In genomic region chr12:132243596-132244289, GRCh38 we compare ENCODE assay signal across 12 cellular contexts.
A peak's percentile ranks its signal among the peaks of the same experiment; 100 is the strongest.
DNase-seq lines count a peak whose midpoint lies in the region; ATAC-seq and TF ChIP-seq lines count a peak whose summit lies in the region.
"Had no signal": no experiment of that assay in that cellular context is flagged by ENCODE, and none has a peak within 500 bp of the region (broad histone marks: within the 10 kb centered on the region; RNA-seq: fewer than 3 reads in every experiment).

No MANE protein-coding gene starts in this region.

- DNase-seq in SK-N-SH: no peak
- peak; percentile 89 for DNase-seq in H7
- DNase-seq in WTC11 (ENCODE audit: low spot score): peak; percentile 44
- no peak for DNase-seq in neuronal stem cell (ENCODE audit: low spot score)
- no peak for DNase-seq in stimulated activated CD4-positive, alpha-beta T cell treated with anti-CD3 and anti-CD28 coated beads, Interleukin-1b, Interleukin-23, amount 100 ng/mL, for 48 hours
- no peak for DNase-seq in occipital lobe (lab: John Stamatoyannopoulos, UW)
- DNase-seq in activated CD4-positive, CD25-positive, alpha-beta regulatory T cell (lab: John Stamatoyannopoulos, UW): no peak
- DNase-seq: central memory CD4-positive, alpha-beta T cell; kidney glomerular epithelial cell; NCI-H2029 treated with DMSO at 0.1 percent for 48 hours had no signal

- no peaks in the 10 kb centered on the region for H4K20me1 ChIP-seq in SK-N-SH (ENCODE audit: insufficient read depth)

- H2BK120ac ChIP-seq in neuronal stem cell (ENCODE audit: low read depth, low read length): no peak overlapping the region

- TF ChIP-seq EP300 in SK-N-SH (IDR thresholded peaks at IDR 0.05; ENCODE audit: borderline replicate concordance in 1 of 2, low read depth in 1 of 2, low read length in 1 of 2): no peak

- H3K4me3 Mint-ChIP-seq in WTC11: no peak overlapping the region

- no peaks in the 10 kb centered on the region for H3K4me1 ChIP-seq in SK-N-SH (ENCODE audit: control insufficient read depth in 1 of 2, insufficient read depth in 2 of 2, low read depth in 1 of 2, low read length in 1 of 2)
- H3K4me1 ChIP-seq in neuronal stem cell (ENCODE audit: control insufficient read depth in 2 of 2, insufficient read depth in 1 of 2, low read depth in 1 of 2, low read length in 2 of 2): no peaks in the 10 kb centered on the region
- H3K4me1 ChIP-seq: parathyroid adenoma had no signal

- TF ChIP-seq CTCF in SK-N-SH (IDR thresholded peaks at IDR 0.05) (no peak), WTC11 (IDR thresholded peaks at IDR 0.05) (no peak)

- peak overlapping the region; percentile 17 for H4K8ac ChIP-seq in neuronal stem cell (ENCODE audit: low read depth, low read length)

- H3K79me1 ChIP-seq in neuronal stem cell (ENCODE audit: low read depth, low read length): no peaks in the 10 kb centered on the region

- H3K79me2 ChIP-seq in SK-N-SH (ENCODE audit: insufficient read depth): no peaks in the 10 kb centered on the region
- H3K79me2 ChIP-seq: parathyroid adenoma had no signal

- H3K4me3 ChIP-seq in SK-N-SH (ENCODE audit: low read depth in 2 of 2, low read length in 1 of 2) (no peak overlapping the region), H7 (ENCODE audit: insufficient read depth, low read depth, low read length) (no peak overlapping the region), neuronal stem cell (ENCODE audit: low read length in 2 of 2) (no peak overlapping the region)

- no peaks in the 10 kb centered on the region for H3K9me3 ChIP-seq in SK-N-SH
- no peaks in the 10 kb centered on the region for H3K9me3 ChIP-seq in neuronal stem cell (replicated peaks in 1 of 2; ENCODE audit: control insufficient read depth in 2 of 2, insufficient read depth in 1 of 2, low read depth in 1 of 2, low read length in 2 of 2)

- H3K27ac Mint-ChIP-seq in WTC11: no peak overlapping the region

- no peak overlapping the region for H2BK12ac ChIP-seq in neuronal stem cell (ENCODE audit: low read length)

- POLR2A ChIA-PET in SK-N-SH (lab: Yijun Ruan, JAX) (no interaction called here), WTC11 (lab: Charles Lee) (interaction anchor here (0.7 kb wide), 1 partner anchor 236 kb away, joined by 3 read pairs; no protein-coding TSS in a partner anchor)

- H3K36me3 ChIP-seq in SK-N-SH (replicated peaks in 1 of 2; ENCODE audit: control insufficient read depth in 1 of 2, insufficient read depth in 2 of 2, low read length in 1 of 2) (no peaks in the 10 kb centered on the region), H7 (replicated peaks; ENCODE audit: control insufficient read depth, insufficient read depth, low read length) (no peaks in the 10 kb centered on the region), neuronal stem cell (replicated peaks in 1 of 2; ENCODE audit: control insufficient read depth in 2 of 2, insufficient read depth in 2 of 2, low read length in 2 of 2) (no peaks in the 10 kb centered on the region)

- H4K91ac ChIP-seq in neuronal stem cell (ENCODE audit: low read depth, low read length, poor library complexity): no peak overlapping the region

- H3F3A ChIP-seq in SK-N-SH (replicated peaks; ENCODE audit: insufficient read depth): peaks cover 11% of the 10 kb centered on the region

- no peak overlapping the region for H3K23ac ChIP-seq in neuronal stem cell (ENCODE audit: low read depth, low read length, poor library complexity)

- CTCF ChIA-PET in SK-N-SH (lab: Yijun Ruan, JAX) (interaction anchor here (1.3 kb wide), 1 partner anchor 171 kb away, joined by 3 read pairs; no protein-coding TSS in a partner anchor), WTC11 (lab: Charles Lee) (interaction anchor here (0.8 to 1.8 kb wide), 5 partner anchors 41 to 170 kb away, joined by 3 to 10 read pairs (median 3); no protein-coding TSS in a partner anchor)

- no peak overlapping the region for H2BK15ac ChIP-seq in neuronal stem cell (ENCODE audit: low read length)

- no peaks in the 10 kb centered on the region for H3K4me1 Mint-ChIP-seq in WTC11

- no peak overlapping the region for H2AK5ac ChIP-seq in neuronal stem cell (ENCODE audit: low read depth, low read length)

- H2BK5ac ChIP-seq in neuronal stem cell (ENCODE audit: low read length): no peak overlapping the region

- H2AFZ ChIP-seq in SK-N-SH (ENCODE audit: low read depth): no peak overlapping the region
- no peak overlapping the region for H2AFZ ChIP-seq in neuronal stem cell (ENCODE audit: low read length)
- H2AFZ ChIP-seq: parathyroid adenoma had no signal

- H3K27ac ChIP-seq in SK-N-SH (ENCODE audit: low read depth in 2 of 2, low read length in 1 of 2): no peak overlapping the region
- H3K27ac ChIP-seq in neuronal stem cell (replicated peaks; ENCODE audit: low read length): no peak overlapping the region
- H3K27ac ChIP-seq: parathyroid adenoma had no signal

- H3K9me3 Mint-ChIP-seq in WTC11: peaks cover 17% of the 10 kb centered on the region

- TF ChIP-seq RAD21 in SK-N-SH (IDR thresholded peaks at IDR 0.05; ENCODE audit: low read length): peak; percentile 13; the same call in 1 of the 2 replicates

- H3K4ac ChIP-seq in neuronal stem cell (ENCODE audit: low read length): no peak overlapping the region

- 16% methylated on average over 27 of the region's 28 CpGs for WGBS in SK-N-SH (ENCODE audit: low lambda C conversion rate)
- no CpG with 5 or more reads among the region's 28 CpGs for WGBS in neuronal stem cell (ENCODE audit: extremely low coverage in 2 of 2, insufficient read length in 2 of 2, insufficient replicate concordance in 1 of 2), 2 donors

- no peaks in the 10 kb centered on the region for H3K9me2 ChIP-seq in SK-N-SH

- peaks cover 15% of the 10 kb centered on the region for H3K27me3 Mint-ChIP-seq in WTC11 (ENCODE audit: low read depth)

- ATAC-seq in SK-N-SH treated with all-trans-retinoic acid at 6 μM for 48 hours: no peak
- peak; percentile 20; the same call in 1 of the 2 replicates for ATAC-seq in WTC11

- no peak overlapping the region for H3K4me2 ChIP-seq in SK-N-SH
- H3K4me2 ChIP-seq in neuronal stem cell (ENCODE audit: insufficient read depth, low read length, poor library complexity, severe bottlenecking): no peak overlapping the region

- peak overlapping the region; percentile 57 for H3K18ac ChIP-seq in neuronal stem cell (ENCODE audit: low read length)

- H3K14ac ChIP-seq in neuronal stem cell (ENCODE audit: low read length): no peak overlapping the region

- H3K9ac ChIP-seq in SK-N-SH: no peak overlapping the region
- H3K9ac ChIP-seq in neuronal stem cell (ENCODE audit: low read depth, low read length, poor library complexity): no peak overlapping the region
- H3K9ac ChIP-seq: parathyroid adenoma had no signal

- H3K27me3 ChIP-seq in SK-N-SH (ENCODE audit: insufficient read depth): peaks cover 48% of the 10 kb centered on the region
- H3K27me3 ChIP-seq in H7 (ENCODE audit: control insufficient read depth, insufficient read depth, low read length): 0 out of 2 replicates have a peak, but pooled peaks cover under 1% of the 10 kb centered on the region
- peaks cover 0 to 16% (median 0%) of the 10 kb centered on the region in 3 experiments for H3K27me3 ChIP-seq in neuronal stem cell (ENCODE audit: control insufficient read depth in 3 of 3, insufficient read depth in 3 of 3, low read depth in 1 of 3, low read length in 3 of 3)

- no peaks in the 10 kb centered on the region for H3K36me3 Mint-ChIP-seq in WTC11

TF ChIP-seq in SK-N-SH, 30 proteins besides CTCF, POLR2A, EP300 and RAD21 (continues in another document):
- TF ChIP-seq CHD2 (IDR thresholded peaks at IDR 0.05; ENCODE audit: low read length, partially characterized antibody) (no peak), JUND (IDR thresholded peaks at IDR 0.05) (no peak), SIN3A (IDR thresholded peaks at IDR 0.05; ENCODE audit: borderline replicate concordance, low read depth, low read length) (no peak), IRF3 (IDR thresholded peaks at IDR 0.05; ENCODE audit: low read depth, low read length) (no peak)

TF ChIP-seq in SK-N-SH treated with all-trans-retinoic acid at 6 μM for 48 hours, 23 proteins besides CTCF, POLR2A, EP300 and RAD21:
- TF ChIP-seq ZFP3 (CRISPR knock-in tag; IDR thresholded peaks at IDR 0.05) (no peak), CREB5 (CRISPR knock-in tag; IDR thresholded peaks at IDR 0.05; ENCODE audit: low read depth) (no peak)

TF ChIP-seq in WTC11, 78 proteins besides CTCF, POLR2A, EP300 and RAD21 (continues in another document):
- no peak for TF ChIP-seq GRHL2 (CRISPR knock-in tag; IDR thresholded peaks at IDR 0.05; ENCODE audit: insufficient replicate concordance, severe bottlenecking)
- no peak for TF ChIP-seq ATF6 (CRISPR knock-in tag; IDR thresholded peaks at IDR 0.05)
- TF ChIP-seq, protein P1, sequence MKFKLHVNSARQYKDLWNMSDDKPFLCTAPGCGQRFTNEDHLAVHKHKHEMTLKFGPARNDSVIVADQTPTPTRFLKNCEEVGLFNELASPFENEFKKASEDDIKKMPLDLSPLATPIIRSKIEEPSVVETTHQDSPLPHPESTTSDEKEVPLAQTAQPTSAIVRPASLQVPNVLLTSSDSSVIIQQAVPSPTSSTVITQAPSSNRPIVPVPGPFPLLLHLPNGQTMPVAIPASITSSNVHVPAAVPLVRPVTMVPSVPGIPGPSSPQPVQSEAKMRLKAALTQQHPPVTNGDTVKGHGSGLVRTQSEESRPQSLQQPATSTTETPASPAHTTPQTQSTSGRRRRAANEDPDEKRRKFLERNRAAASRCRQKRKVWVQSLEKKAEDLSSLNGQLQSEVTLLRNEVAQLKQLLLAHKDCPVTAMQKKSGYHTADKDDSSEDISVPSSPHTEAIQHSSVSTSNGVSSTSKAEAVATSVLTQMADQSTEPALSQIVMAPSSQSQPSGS (CRISPR knock-in tag; IDR thresholded peaks at IDR 0.05; ENCODE audit: borderline replicate concordance, low read depth): no peak

Comparison
In these comparisons a context has a peak if more than half of its experiments do, and no peak if none do; other contexts are left out.
1. DNase-seq: peak in H7 (single experiment) and WTC11 (single experiment); none in SK-N-SH (single experiment), neuronal stem cell (single experiment), stimulated activated CD4-positive, alpha-beta T cell treated with anti-CD3 and anti-CD28 coated beads, Interleukin-1b, Interleukin-23, amount 100 ng/mL, for 48 hours (single experiment), occipital lobe (single experiment) and activated CD4-positive, CD25-positive, alpha-beta regulatory T cell (0 of 4).